In the genomic region with DNA sequence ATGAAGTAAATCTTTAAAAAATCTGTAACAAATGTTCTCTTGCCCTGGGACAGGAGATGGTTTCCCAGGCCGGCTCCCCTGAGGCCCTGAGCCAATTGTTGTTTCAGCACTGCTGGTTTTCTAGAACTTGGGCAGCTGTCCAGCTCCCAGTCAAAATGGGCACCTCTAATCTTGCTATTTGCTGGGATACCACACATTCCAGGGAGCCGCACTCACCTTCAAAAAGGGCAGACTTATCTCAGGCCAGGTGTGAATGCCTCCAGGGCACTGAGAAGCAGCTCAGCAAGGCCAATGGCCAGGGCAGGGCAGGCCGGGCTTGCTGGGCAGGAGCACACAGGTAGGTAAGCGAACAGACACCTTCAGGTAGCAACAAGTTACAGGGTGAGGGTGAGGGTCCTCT, we compare ENCODE assay signal across 15 cellular contexts. TPM values are rescaled to one million over a fixed set of nuclear protein-coding genes. Genes with fewer than 3 reads are reported as not detected.
DNase-seq lines count a peak whose midpoint lies in the region; ATAC-seq, FAIRE-seq and TF ChIP-seq lines count a peak whose summit lies in the region.
"Had no signal": no experiment of that assay in that cellular context is flagged by ENCODE, and none has a peak within 500 bp of the region (broad histone marks: within the 10 kb centered on the region; RNA-seq: fewer than 3 reads in every experiment).

No MANE protein-coding gene starts in this region.

- H3K27ac Mint-ChIP-seq in GM23338 (peak overlapping the region; percentile 46; the same call in 1 of the 2 replicates), astrocyte (ENCODE audit: unreplicated experiment) (peak overlapping the region; percentile 66)
- H3K27ac Mint-ChIP-seq: activated CD8-positive, alpha-beta memory T cell treated with anti-CD3 and anti-CD28 coated beads, Interleukin-2, amount 10 ng/mL, durations not matched to agents 7 days and 5 days; activated naive CD8-positive, alpha-beta T cell had no signal

- H3F3A ChIP-seq in GM23338 (replicated peaks; ENCODE audit: low read depth): no peaks in the 10 kb centered on the region

- H3K27me3 Mint-ChIP-seq in GM23338 (ENCODE audit: insufficient read depth, low read depth, poor library complexity) (peaks cover 5% of the 10 kb centered on the region), astrocyte (ENCODE audit: low read depth, unreplicated experiment) (no peaks in the 10 kb centered on the region)
- H3K27me3 Mint-ChIP-seq: activated CD8-positive, alpha-beta memory T cell treated with anti-CD3 and anti-CD28 coated beads, Interleukin-2, amount 10 ng/mL, durations not matched to agents 7 days and 5 days; activated naive CD8-positive, alpha-beta T cell had no signal

- H3K9me3 ChIP-seq in astrocyte (ENCODE audit: insufficient read depth, low read depth, low read length) (no peaks in the 10 kb centered on the region), pancreas (no peaks in the 10 kb centered on the region)
- H3K9me3 ChIP-seq: uterus had no signal

- 21 to 23% methylated on average over 4 of the region's 4 CpGs for WGBS in pancreas, 2 donors

- ATAC-seq in GM23338 (no peak; the same call in 2 of the 3 replicates), left cardiac atrium (peak; percentile 51 to 54), pancreas (peak; percentile 82 to 92 (median 87)), GM18498 (IDR thresholded peaks at IDR 0.05; ENCODE audit: unreplicated experiment) (no peak), HG03342 (IDR thresholded peaks at IDR 0.05; ENCODE audit: unreplicated experiment) (no peak)
- ATAC-seq: activated CD8-positive, alpha-beta memory T cell treated with anti-CD3 and anti-CD28 coated beads, Interleukin-2, amount 10 ng/mL, durations not matched to agents 7 days and 5 days had no signal

- no peaks in the 10 kb centered on the region for H3K27me3 ChIP-seq in GM23338 (ENCODE audit: insufficient read depth)
- H3K27me3 ChIP-seq in astrocyte (ENCODE audit: insufficient read depth, low read length): no peaks in the 10 kb centered on the region
- no peaks in the 10 kb centered on the region for H3K27me3 ChIP-seq in pancreas
- H3K27me3 ChIP-seq: uterus had no signal

- H3K9me2 ChIP-seq in GM23338 (ENCODE audit: insufficient read depth): no peaks in the 10 kb centered on the region; the same call in 1 of the 2 replicates

- H3K9me3 Mint-ChIP-seq in GM23338 (no peaks in the 10 kb centered on the region), astrocyte (ENCODE audit: unreplicated experiment) (no peaks in the 10 kb centered on the region)

- H3K4me3 Mint-ChIP-seq in GM23338 (no peak overlapping the region), astrocyte (ENCODE audit: unreplicated experiment) (no peak overlapping the region)
- H3K4me3 Mint-ChIP-seq: activated CD8-positive, alpha-beta memory T cell treated with anti-CD3 and anti-CD28 coated beads, Interleukin-2, amount 10 ng/mL, durations not matched to agents 7 days and 5 days; activated naive CD8-positive, alpha-beta T cell had no signal

- TF ChIP-seq CTCF in GM23338 (conservative IDR thresholded peaks at IDR 0.05; ENCODE audit: low read depth in 2 of 2) (no peak), astrocyte (IDR thresholded peaks at IDR 0.05; ENCODE audit: insufficient read depth, low read depth, low read length) (no peak), pancreas (IDR thresholded peaks at IDR 0.05) (no peak)

- H3K79me2 ChIP-seq in GM23338 (replicated peaks; ENCODE audit: insufficient read depth) (no peaks in the 10 kb centered on the region), astrocyte (ENCODE audit: insufficient read depth, low read length) (no peaks in the 10 kb centered on the region)

- H3K27ac ChIP-seq in GM23338 (ENCODE audit: low read depth): no peak overlapping the region
- H3K27ac ChIP-seq in astrocyte (ENCODE audit: low read depth, low read length): no peak overlapping the region
- H3K27ac ChIP-seq in pancreas: peak overlapping the region in 3 of 4 donors; percentile 43 to 56 (median 51)
- H3K27ac ChIP-seq: uterus had no signal

- FAIRE-seq in astrocyte (lab: Jason Lieb, UNC) (no peak), pancreas (lab: Jason Lieb, UNC) (no peak)

- peaks cover 4% of the 10 kb centered on the region; the same call in 1 of the 2 replicates for H3K36me3 ChIP-seq in GM23338 (ENCODE audit: insufficient read depth)
- H3K36me3 ChIP-seq in astrocyte (ENCODE audit: insufficient read depth, low read length): peaks cover 5% of the 10 kb centered on the region
- H3K36me3 ChIP-seq in pancreas: no peaks in the 10 kb centered on the region
- H3K36me3 ChIP-seq: uterus had no signal

- H3K4me3 ChIP-seq in GM23338 (no peak overlapping the region), astrocyte (ENCODE audit: insufficient read depth, low read depth, low read length) (no peak overlapping the region), pancreas (no peak overlapping the region)
- H3K4me3 ChIP-seq: uterus had no signal

- H3K4me1 Mint-ChIP-seq in GM23338: peaks cover 17% of the 10 kb centered on the region; the same call in 2 of the 3 replicates
- H3K4me1 Mint-ChIP-seq in astrocyte (ENCODE audit: low read depth, unreplicated experiment): peaks cover 46% of the 10 kb centered on the region

- H3K4me2 ChIP-seq in GM23338 (no peak overlapping the region), astrocyte (ENCODE audit: low read length) (no peak overlapping the region)

- DNase-seq in GM23338 (ENCODE audit: low spot score): peak; percentile 27
- DNase-seq in astrocyte (ENCODE audit: low read depth): peak; percentile 26
- no peak for DNase-seq in left cardiac atrium
- DNase-seq in pancreas: peak; percentile 62 to 80 (median 75)
- no peak for DNase-seq in T-helper 1 cell
- DNase-seq in stimulated activated CD4-positive, alpha-beta T cell treated with anti-CD3 and anti-CD28 coated beads, Interleukin-15, amount 100 ng/mL, for 24 hours: no peak
- DNase-seq: activated CD8-positive, alpha-beta memory T cell treated with anti-CD3 and anti-CD28 coated beads, Interleukin-2, amount 10 ng/mL, durations not matched to agents 7 days and 5 days; DMS 273 treated with DMSO at 0.1 percent for 48 hours; head of caudate nucleus; NCI-H1048; NCI-H510A; uterus had no signal

- H3K9ac ChIP-seq in astrocyte (ENCODE audit: low read length): no peak overlapping the region

- H3K4me1 ChIP-seq in GM23338 (ENCODE audit: insufficient read depth): no peaks in the 10 kb centered on the region; the same call in 1 of the 2 replicates
- H3K4me1 ChIP-seq in astrocyte (ENCODE audit: insufficient read depth, low read length): peaks cover 14% of the 10 kb centered on the region
- H3K4me1 ChIP-seq in pancreas: peaks cover 7 to 12% (median 7%) of the 10 kb centered on the region in 3 donors
- H3K4me1 ChIP-seq: uterus had no signal

- H4K20me1 ChIP-seq in GM23338 (replicated peaks; ENCODE audit: insufficient read depth): no peaks in the 10 kb centered on the region
- no peaks in the 10 kb centered on the region for H4K20me1 ChIP-seq in astrocyte (ENCODE audit: insufficient read depth, low read length)

- intact Hi-C loops in left cardiac atrium (cut with DNase I) (no loop called here), pancreas (cut with DNase I) (no loop called here)

- H3K36me3 Mint-ChIP-seq in GM23338 (ENCODE audit: low read depth): peaks cover 22% of the 10 kb centered on the region
- H3K36me3 Mint-ChIP-seq in astrocyte (ENCODE audit: low read depth, unreplicated experiment): peaks cover 34% of the 10 kb centered on the region

- H2AFZ ChIP-seq in GM23338 (no peak overlapping the region), astrocyte (ENCODE audit: low read depth, low read length) (no peak overlapping the region)

TF ChIP-seq in GM23338, 12 proteins besides CTCF, POLR2A, EP300 and RAD21 (continues in another document):
- no peak for TF ChIP-seq NANOG (IDR thresholded peaks at IDR 0.05; ENCODE audit: borderline replicate concordance)
- TF ChIP-seq CREB1 (CRISPR knock-in tag; IDR thresholded peaks at IDR 0.05; ENCODE audit: low read depth): no peak
- no peak for TF ChIP-seq ZNF114 (CRISPR knock-in tag; IDR thresholded peaks at IDR 0.05)

RNA-seq across cellular contexts. Expression of gene TRIM16, which starts 24.4 kb away (rescaled TPM):
- total RNA-seq in GM23338 (2014; rRNA removed; shearing (Covaris generic)): 47.6 and 48.1 TPM in 2 replicates
- polyA plus RNA-seq in GM23338 (2016; fragmentation: Nextera tagmentation; extraction: Ambion mirVana) (6.4 and 6.6 TPM in 2 replicates), pancreas (1 to 10 TPM; 3.1 TPM)
- total RNA-seq in astrocyte (43.3 and 44.8 TPM in 2 replicates), left cardiac atrium (10 to 100 TPM; 17.5 to 18.1 TPM), pancreas (10 to 100 TPM in 1 of 6 donors, 1 to 10 TPM in 5; 4.3 to 10.2 (median 6.2) TPM)

RNA-seq across cellular contexts. Expression of gene ZNF286A, which starts 39.9 kb away (rescaled TPM):
- total RNA-seq in GM23338 (2014; rRNA removed; shearing (Covaris generic)): 91.6 and 93.4 TPM in 2 replicates
- polyA plus RNA-seq in GM23338 (2016; fragmentation: Nextera tagmentation; extraction: Ambion mirVana) (42.3 and 44.8 TPM in 2 replicates), pancreas (1 to 10 TPM; 3.5 to 5.3 TPM)
- total RNA-seq in astrocyte (44.1 and 58.6 TPM in 2 replicates), left cardiac atrium (10 to 100 TPM; 12.7 to 13.7 TPM), pancreas (10 to 100 TPM in 1 of 6 donors, 1 to 10 TPM in 5; 3.0 to 11.1 (median 5.6) TPM)

RNA-seq across cellular contexts. Expression of gene FBXW10B, which starts 40.2 kb away (rescaled TPM):
- total RNA-seq in GM23338 (2014; rRNA removed; shearing (Covaris generic)): 0.23 and 0.31 TPM in 2 replicates
- polyA plus RNA-seq in GM23338 (2016; fragmentation: Nextera tagmentation; extraction: Ambion mirVana) (not detected in 2 replicates), pancreas (1 to 10 TPM in 1 of 2 donors, under 1 TPM in 1; 0.53 to 1.4 TPM)
- total RNA-seq in astrocyte (2.4 and 3.9 TPM in 2 replicates), left cardiac atrium (under 1 TPM; 0.16 to 0.56 TPM), pancreas (under 1 TPM in 5 of 6 donors, not detected in 1; 0.14 to 0.61 (median 0.28) TPM)

Comparison
In these comparisons a context has a peak if more than half of its experiments do, and no peak if none do; other contexts are left out.
1. ATAC-seq: peak in left cardiac atrium (2 of 2) and pancreas (4 of 4); none in GM23338 (single experiment), GM18498 (single experiment) and HG03342 (single experiment).
2. DNase-seq: peak in GM23338 (single experiment), astrocyte (single experiment) and pancreas (6 of 6); none in left cardiac atrium (single experiment), T-helper 1 cell (0 of 5) and stimulated activated CD4-positive, alpha-beta T cell treated with anti-CD3 and anti-CD28 coated beads, Interleukin-15, amount 100 ng/mL, for 24 hours (single experiment).
3. H3K27ac ChIP-seq: peak in pancreas (3 of 4); none in GM23338 (single experiment) and astrocyte (single experiment).